Comparison of ENCODE assay signal across 15 cellular contexts in genomic region chr10:93553501-93554374, GRCh38. TPM values are rescaled to one million over a fixed set of nuclear protein-coding genes. Genes with fewer than 3 reads are reported as not detected.
DNase-seq lines count a peak whose midpoint lies in the region; ATAC-seq, FAIRE-seq and TF ChIP-seq lines count a peak whose summit lies in the region.
"Had no signal": no experiment of that assay in that cellular context is flagged by ENCODE, and none has a peak within 500 bp of the region (broad histone marks: within the 10 kb centered on the region; RNA-seq: fewer than 3 reads in every experiment).

No MANE protein-coding gene starts in this region.

- TF ChIP-seq POLR2A in A549 (IDR thresholded peaks at IDR 0.05; ENCODE audit: low read length): no peak

- peaks cover 31% of the 10 kb centered on the region for H3K4me1 Mint-ChIP-seq in nephron progenitor cell

- H3K27ac Mint-ChIP-seq in nephron progenitor cell: peak overlapping the region; percentile 91

- H3K36me3 Mint-ChIP-seq in nephron progenitor cell (ENCODE audit: low read depth): no peaks in the 10 kb centered on the region
- H3K36me3 Mint-ChIP-seq: CD14-positive monocyte had no signal

- TF ChIP-seq CTCF in A549 (IDR thresholded peaks at IDR 0.05) (no peak), fibroblast of mammary gland (conservative IDR thresholded peaks at IDR 0.05; ENCODE audit: control insufficient read depth, insufficient read depth, low read depth, low read length) (no peak), nephron progenitor cell (IDR thresholded peaks at IDR 0.05) (no peak), BE2C (IDR thresholded peaks at IDR 0.05; ENCODE audit: low read depth, low read length) (no peak)

- peak in 1 of 2 experiments; percentile 22 for DNase-seq in A549 (ENCODE audit: low read depth in 1 of 2, low spot score in 1 of 2)
- DNase-seq in RPMI7951 (ENCODE audit: low read depth): peak; percentile 9
- DNase-seq in fibroblast of mammary gland (ENCODE audit: low read depth): peak; percentile 55
- DNase-seq in nephron progenitor cell: no peak
- DNase-seq in hypothalamus (lab: John Stamatoyannopoulos, UW): no peak
- DNase-seq in BE2C: no peak
- no peak for DNase-seq in NCI-H345 (lab: John Stamatoyannopoulos, UW)
- no peak for DNase-seq in C1 segment of cervical spinal cord (lab: John Stamatoyannopoulos, UW)
- DNase-seq: DMS79, NCI-H1436 treated with DMSO at 0.1 percent for 48 hours, NCI-H2171 treated with DMSO at 0.1 percent for 48 hours had no signal

- WGBS in A549 (ENCODE audit: missing lambda C conversion rate): 83% methylated on average over 9 of the region's 9 CpGs

- H3K4me3 ChIP-seq in A549 (no peak overlapping the region), fibroblast of mammary gland (ENCODE audit: control insufficient read depth, low read depth, low read length) (no peak overlapping the region), BE2C (ENCODE audit: low read depth, low read length) (no peak overlapping the region)

- H3K27me3 ChIP-seq in BE2C: no peaks in the 10 kb centered on the region

- no peak overlapping the region for H3K4me3 Mint-ChIP-seq in nephron progenitor cell

- CTCF ChIA-PET in A549 (lab: Yijun Ruan, JAX): interaction anchor here (0.6 to 10.6 kb wide), 30 partner anchors 9 to 604 kb away, joined by 3 to 131 read pairs (median 4); no protein-coding TSS in a partner anchor

- H3K9me3 ChIP-seq in A549 (no peaks in the 10 kb centered on the region), BE2C (no peaks in the 10 kb centered on the region)

- H3K36me3 ChIP-seq in BE2C: no peaks in the 10 kb centered on the region

- no peak for TF ChIP-seq RAD21 in A549 (conservative IDR thresholded peaks at IDR 0.05 in 1 of 2, IDR thresholded peaks at IDR 0.05 in 1 of 2)

- peak; percentile 25 to 49; a peak in 3 of 6 replicates for ATAC-seq in A549

- TF ChIP-seq EP300 in A549 (IDR thresholded peaks at IDR 0.05): no peak

- FAIRE-seq in A549 (lab: Jason Lieb, UNC): no peak
- FAIRE-seq: A204.1 had no signal

- H3K4me2 ChIP-seq in A549: no peak overlapping the region
- H3K4me2 ChIP-seq: KMS-11 had no signal

- H3K9me3 Mint-ChIP-seq in nephron progenitor cell: no peaks in the 10 kb centered on the region

- H3K4me1 ChIP-seq in A549 (peaks cover 39% of the 10 kb centered on the region), BE2C (no peaks in the 10 kb centered on the region)

- peaks cover 18% of the 10 kb centered on the region for H3K27me3 Mint-ChIP-seq in nephron progenitor cell (ENCODE audit: low read depth, poor library complexity)

- POLR2A ChIA-PET in A549 (lab: Yijun Ruan, JAX): interaction anchor here (1.3 kb wide), 1 partner anchor 12 kb away, joined by 6 read pairs; the partner anchor contains the start of gene FFAR4

- peak overlapping the region; percentile 11 to 71; a peak in 4 of 6 replicates for H3K27ac ChIP-seq in A549
- H3K27ac ChIP-seq: KMS-11 had no signal

TF ChIP-seq in A549, 52 proteins besides CTCF, POLR2A, EP300 and RAD21:
- TF ChIP-seq BHLHE40 (IDR thresholded peaks at IDR 0.05; ENCODE audit: low read depth, low read length) (no peak), MYC (IDR thresholded peaks at IDR 0.05; ENCODE audit: borderline replicate concordance, low read length) (no peak), KDM5A (IDR thresholded peaks at IDR 0.05) (no peak)

RNA-seq across cellular contexts. Expression of gene FFAR4, which starts 12.7 kb away (rescaled TPM):
- polyA plus RNA-seq in A549 (2011; rRNA removed) (0.17 and 0.25 TPM in 2 replicates), A549 (2017; fragmentation: RNase III; extraction: RNeasy Plus Mini Kit Qiagen cat#74134 plus additional on column Dnase treatment) (0.15 to 0.29 TPM (median 0.17 TPM) in 3 replicates)
- 0.28 and 0.30 TPM in 2 replicates for polyA plus RNA-seq in A549 (2012; cell fraction: cytosol; rRNA removed)
- polyA plus RNA-seq in A549 (2012; cell fraction: nucleus; rRNA removed): 0.14 and 0.55 TPM in 2 replicates
- polyA minus RNA-seq in A549 (2011; rRNA and poly(A)+ RNA removed): 0.08 and 0.15 TPM in 2 replicates
- not detected in 2 replicates for total RNA-seq in RPMI7951 (2014; rRNA removed; shearing (Covaris generic))
- polyA plus RNA-seq in BE2C (2012; ENCODE audit: insufficient read depth, insufficient read length, low read depth): not detected
- total RNA-seq: M059J had no signal

RNA-seq across cellular contexts. Expression of gene RBP4, which starts 47.3 kb away (rescaled TPM):
- polyA plus RNA-seq in A549 (2011; rRNA removed) (8.2 and 11.2 TPM in 2 replicates), A549 (2017; fragmentation: RNase III; extraction: RNeasy Plus Mini Kit Qiagen cat#74134 plus additional on column Dnase treatment) (5.6 to 6.2 TPM (median 6.0 TPM) in 3 replicates)
- polyA plus RNA-seq in A549 (2012; cell fraction: cytosol; rRNA removed): 5.1 and 5.4 TPM in 2 replicates
- 4.2 and 4.5 TPM in 2 replicates for polyA plus RNA-seq in A549 (2012; cell fraction: nucleus; rRNA removed)
- 3.5 and 7.2 TPM in 2 replicates for polyA minus RNA-seq in A549 (2011; rRNA and poly(A)+ RNA removed)
- total RNA-seq in RPMI7951 (2014; rRNA removed; shearing (Covaris generic)): not detected in 2 replicates
- polyA plus RNA-seq in BE2C (2012; ENCODE audit: insufficient read depth, insufficient read length, low read depth): not detected

RNA-seq across cellular contexts. Expression of gene CEP55, which starts 57.3 kb away (rescaled TPM):
- polyA plus RNA-seq in A549 (2011; rRNA removed) (63.5 and 87.0 TPM in 2 replicates), A549 (2017; fragmentation: RNase III; extraction: RNeasy Plus Mini Kit Qiagen cat#74134 plus additional on column Dnase treatment) (51.2 to 57.9 TPM (median 52.4 TPM) in 3 replicates)
- 24.7 and 26.7 TPM in 2 replicates for polyA plus RNA-seq in A549 (2012; cell fraction: cytosol; rRNA removed)
- 12.1 and 18.0 TPM in 2 replicates for polyA plus RNA-seq in A549 (2012; cell fraction: nucleus; rRNA removed)
- polyA minus RNA-seq in A549 (2011; rRNA and poly(A)+ RNA removed): 12.0 and 13.0 TPM in 2 replicates
- total RNA-seq in RPMI7951 (2014; rRNA removed; shearing (Covaris generic)): 102 and 132 TPM in 2 replicates
- polyA plus RNA-seq in BE2C (2012; ENCODE audit: insufficient read depth, insufficient read length, low read depth): 2.0 TPM

RNA-seq across cellular contexts. Expression of gene PDE6C, which starts 58.6 kb away (rescaled TPM):
- not detected in 2 replicates for polyA plus RNA-seq in A549 (2011; rRNA removed)
- not detected in 2 replicates for polyA plus RNA-seq in A549 (2012; cell fraction: cytosol; rRNA removed)
- not detected in 2 replicates for polyA plus RNA-seq in A549 (2012; cell fraction: nucleus; rRNA removed)
- polyA plus RNA-seq in A549 (2017; fragmentation: RNase III; extraction: RNeasy Plus Mini Kit Qiagen cat#74134 plus additional on column Dnase treatment): not detected in 3 replicates
- polyA minus RNA-seq in A549 (2011; rRNA and poly(A)+ RNA removed): not detected in 2 replicates
- not detected in 2 replicates for total RNA-seq in RPMI7951 (2014; rRNA removed; shearing (Covaris generic))
- 0.65 TPM for polyA plus RNA-seq in BE2C (2012; ENCODE audit: insufficient read depth, insufficient read length, low read depth)
- total RNA-seq: M059J had no signal
- polyA plus RNA-seq: CD14-positive monocyte had no signal

Comparison
In these comparisons a context has a peak if more than half of its experiments do, and no peak if none do; other contexts are left out.
1. DNase-seq: peak in RPMI7951 (single experiment) and fibroblast of mammary gland (single experiment); none in nephron progenitor cell (single experiment), hypothalamus (0 of 51), BE2C (single experiment), NCI-H345 (single experiment) and C1 segment of cervical spinal cord (0 of 14).